In the genomic region with DNA sequence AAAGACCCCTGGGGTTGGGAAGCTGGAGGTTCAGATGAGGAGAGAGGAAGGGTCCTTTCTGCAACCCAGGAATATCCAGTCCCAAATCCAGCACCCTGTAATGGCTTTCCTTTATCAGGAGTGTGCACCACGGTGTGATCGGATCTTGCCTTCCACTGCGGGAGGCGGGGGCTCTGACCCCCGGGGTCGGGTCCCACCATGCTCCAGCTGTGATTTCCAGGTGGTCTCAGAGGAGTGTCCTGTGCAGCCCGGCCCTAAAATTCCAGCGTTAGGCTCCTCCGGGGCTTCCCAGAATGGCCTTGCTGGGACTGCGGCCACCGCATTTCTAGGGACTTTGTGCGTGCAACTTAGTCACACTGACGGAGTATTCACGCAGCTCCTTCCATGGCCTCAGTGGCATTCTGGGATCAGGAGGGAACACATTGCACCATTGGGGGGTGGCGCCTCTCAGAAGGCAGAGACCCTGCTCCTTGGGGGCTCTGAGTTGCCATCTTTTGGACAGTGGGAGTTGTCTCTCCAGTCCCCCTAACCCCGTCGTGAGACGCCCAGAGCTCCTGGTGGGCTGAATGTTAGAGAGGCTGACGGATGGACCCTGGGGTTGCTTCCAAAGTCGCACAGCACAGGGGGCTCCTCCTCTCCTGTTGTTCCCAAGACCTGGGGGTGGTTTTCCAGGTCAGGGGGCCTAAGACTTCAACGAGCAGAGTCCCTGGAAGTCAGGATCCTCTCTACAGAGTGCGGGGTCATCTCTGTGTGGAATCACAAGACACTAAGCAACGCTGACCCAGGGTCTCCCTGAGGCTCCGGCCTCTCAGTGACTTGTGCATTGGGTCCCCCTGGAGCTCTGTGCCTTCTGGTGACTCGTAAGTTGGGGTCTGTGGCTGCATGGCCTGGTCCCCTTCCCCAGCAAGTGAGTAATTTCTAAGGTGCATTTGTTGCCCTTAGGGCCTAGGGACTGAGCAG, we compare ENCODE assay signal across 17 cellular contexts. TPM values are rescaled to one million over a fixed set of nuclear protein-coding genes. Genes with fewer than 3 reads are reported as not detected.
DNase-seq lines count a peak whose midpoint lies in the region; ATAC-seq and TF ChIP-seq lines count a peak whose summit lies in the region.
"Had no signal": no experiment of that assay in that cellular context is flagged by ENCODE, and none has a peak within 500 bp of the region (broad histone marks: within the 10 kb centered on the region; RNA-seq: fewer than 3 reads in every experiment).

No MANE protein-coding gene starts in this region.

- H3K4me3 ChIP-seq in heart right ventricle (no peak overlapping the region), neuronal stem cell (ENCODE audit: low read length in 2 of 2) (no peak overlapping the region)
- H3K4me3 ChIP-seq: A549, GM23248 had no signal

- H3K27ac ChIP-seq in heart right ventricle (no peak overlapping the region), neuronal stem cell (replicated peaks; ENCODE audit: low read length) (no peak overlapping the region)
- H3K27ac ChIP-seq: 22Rv1, A549, C4-2B, GM23248 had no signal

- H3K9ac ChIP-seq in neuronal stem cell (ENCODE audit: low read depth, low read length, poor library complexity): no peak overlapping the region
- H3K9ac ChIP-seq: GM23248 had no signal

- peak overlapping the region; percentile 40 for H2AK5ac ChIP-seq in neuronal stem cell (ENCODE audit: low read depth, low read length)

- DNase-seq in cardiac septum (ENCODE audit: low spot score) (peak; percentile 56), heart right ventricle (no peak), islet precursor cell (peak; percentile 42), neuronal stem cell (ENCODE audit: low spot score) (no peak), left colon (no peak), NCI-H2171 treated with DMSO at 0.1 percent for 48 hours (lab: John Stamatoyannopoulos, UW) (no peak), NCI-H187 (lab: John Stamatoyannopoulos, UW) (no peak)
- DNase-seq: AML-193, Caco-2, GM23248, IMR-90 had no signal

- H3K4ac ChIP-seq in neuronal stem cell (ENCODE audit: low read length): no peak overlapping the region

- H3K14ac ChIP-seq in neuronal stem cell (ENCODE audit: low read length): peak overlapping the region; percentile 79

- ATAC-seq in heart right ventricle (no peak), left colon (no peak)
- ATAC-seq: HCT116 had no signal

- no peak overlapping the region for H4K8ac ChIP-seq in neuronal stem cell (ENCODE audit: low read depth, low read length)

- peak overlapping the region; percentile 69 for H3K23ac ChIP-seq in neuronal stem cell (ENCODE audit: low read depth, low read length, poor library complexity)

- no peak for TF ChIP-seq CTCF in heart right ventricle (IDR thresholded peaks at IDR 0.05)

- no peak overlapping the region for H4K91ac ChIP-seq in neuronal stem cell (ENCODE audit: low read depth, low read length, poor library complexity)

- H3K36me3 ChIP-seq in heart right ventricle (no peaks in the 10 kb centered on the region), neuronal stem cell (replicated peaks in 1 of 2; ENCODE audit: control insufficient read depth in 2 of 2, insufficient read depth in 2 of 2, low read length in 2 of 2) (peaks cover 0 to 3% of the 10 kb centered on the region in 2 donors)

- peak overlapping the region; percentile 75 for H2BK120ac ChIP-seq in neuronal stem cell (ENCODE audit: low read depth, low read length)

- H3K9me3 ChIP-seq in heart right ventricle (no peaks in the 10 kb centered on the region), neuronal stem cell (replicated peaks in 1 of 2; ENCODE audit: control insufficient read depth in 2 of 2, insufficient read depth in 1 of 2, low read depth in 1 of 2, low read length in 2 of 2) (peaks cover 0 to 15% of the 10 kb centered on the region in 2 donors)
- H3K9me3 ChIP-seq: A549 had no signal

- intact Hi-C loops in cardiac septum (cut with DNase I) (no loop called here), heart right ventricle (cut with DNase I) (loop anchor here in 1 of 10 donors (5.0 kb wide), 1 partner anchor 38 kb away; no protein-coding TSS in a partner anchor), left colon (cut with DNase I, micrococcal nuclease) (no loop called here)

- H3K4me1 ChIP-seq in heart right ventricle: peaks cover 0 to 3% (median 0%) of the 10 kb centered on the region in 9 donors
- H3K4me1 ChIP-seq in neuronal stem cell (ENCODE audit: control insufficient read depth in 2 of 2, insufficient read depth in 1 of 2, low read depth in 1 of 2, low read length in 2 of 2): peaks cover 0 to 9% of the 10 kb centered on the region in 2 donors
- H3K4me1 ChIP-seq: A549, Caco-2 had no signal

- H3K27me3 ChIP-seq in heart right ventricle (peaks cover 0 to 26% (median 16%) of the 10 kb centered on the region in 7 donors), neuronal stem cell (ENCODE audit: control insufficient read depth in 3 of 3, insufficient read depth in 3 of 3, low read depth in 1 of 3, low read length in 3 of 3) (peaks cover 0 to 39% (median 14%) of the 10 kb centered on the region in 3 experiments)

- H3K79me1 ChIP-seq in neuronal stem cell (ENCODE audit: low read depth, low read length): peaks cover 4% of the 10 kb centered on the region

- H2BK5ac ChIP-seq in neuronal stem cell (ENCODE audit: low read length): peak overlapping the region; percentile 48

- peak overlapping the region; percentile 38 for H2BK15ac ChIP-seq in neuronal stem cell (ENCODE audit: low read length)

- peak overlapping the region; percentile 69 for H3K18ac ChIP-seq in neuronal stem cell (ENCODE audit: low read length)

- H2AFZ ChIP-seq in neuronal stem cell (ENCODE audit: low read length): no peak overlapping the region
- H2AFZ ChIP-seq: GM23248 had no signal

- H2BK12ac ChIP-seq in neuronal stem cell (ENCODE audit: low read length): no peak overlapping the region

- no peak overlapping the region for H3K4me2 ChIP-seq in neuronal stem cell (ENCODE audit: insufficient read depth, low read length, poor library complexity, severe bottlenecking)
- H3K4me2 ChIP-seq: A549 had no signal

- 74% methylated on average over 25 of the region's 25 CpGs for WGBS in heart right ventricle, 2 donors
- WGBS in neuronal stem cell (ENCODE audit: extremely low coverage in 2 of 2, insufficient read length in 2 of 2, insufficient replicate concordance in 1 of 2), 2 donors: no CpG with 5 or more reads among the region's 25 CpGs

RNA-seq across cellular contexts. Expression of a gene that starts 42.7 kb away (rescaled TPM):
- total RNA-seq in cardiac septum: 12.1 TPM
- total RNA-seq in heart right ventricle: 10 to 100 TPM in 8 of 10 donors, 1 to 10 TPM in 2; 9.7 to 19.1 (median 11.7) TPM
- 10 to 100 TPM in 1 of 2 donors, 1 to 10 TPM in 1; 6.1 to 10.2 TPM for polyA plus RNA-seq in heart right ventricle
- not detected for polyA plus RNA-seq in neuronal stem cell (2013, experiment 1 of 2)
- polyA plus RNA-seq in neuronal stem cell (2013, experiment 2 of 2): 0.01 TPM
- total RNA-seq in left colon: not detected
- total RNA-seq: Caco-2; CD4-positive, alpha-beta T cell; GM23248; IMR-90 had no signal
- polyA plus RNA-seq: BJ, GM23248, IMR-90 had no signal

Comparison
In these comparisons a context has a peak if more than half of its experiments do, and no peak if none do; other contexts are left out.
1. DNase-seq: peak in cardiac septum (single experiment) and islet precursor cell (single experiment); none in heart right ventricle (0 of 2), neuronal stem cell (single experiment), left colon (0 of 2), NCI-H2171 treated with DMSO at 0.1 percent for 48 hours (single experiment) and NCI-H187 (0 of 2).
2. RNA of a gene that starts 42.7 kb away (total RNA-seq): 9.7 to 19.1 TPM in heart right ventricle and 12.1 TPM in cardiac septum (single experiment); not detected in left colon; every median in the first group is over 10 times any median in the second.